Comparison of ENCODE assay signal across 12 cellular contexts in genomic region chr2:67399831-67400489, GRCh38. TPM values are rescaled to one million over a fixed set of nuclear protein-coding genes. Genes with fewer than 3 reads are reported as not detected.
DNase-seq lines count a peak whose midpoint lies in the region; ATAC-seq lines count a peak whose summit lies in the region.
"Had no signal": no experiment of that assay in that cellular context is flagged by ENCODE, and none has a peak within 500 bp of the region (broad histone marks: within the 10 kb centered on the region; RNA-seq: fewer than 3 reads in every experiment).

No MANE protein-coding gene starts in this region.

- H3K9me3 ChIP-seq in SJSA1 (replicated peaks), result no peaks in the 10 kb centered on the region
- H3K9me3 ChIP-seq in skeletal muscle satellite cell (replicated peaks; ENCODE audit: low read length), result no peaks in the 10 kb centered on the region
- H3K9me3 ChIP-seq: prostate gland, tibial nerve had no signal

- H3K4me2 ChIP-seq in skeletal muscle satellite cell (ENCODE audit: low read length), result peak overlapping the region; percentile 96

- peaks cover 17% of the 10 kb centered on the region for H3K4me1 Mint-ChIP-seq in activated naive CD8-positive, alpha-beta T cell treated with anti-CD3 and anti-CD28 coated beads, Interleukin-2, amount 50 U/mL, for 24 hours

- H3K27me3 Mint-ChIP-seq in activated naive CD8-positive, alpha-beta T cell treated with anti-CD3 and anti-CD28 coated beads, Interleukin-2, amount 50 U/mL, for 24 hours, result no peaks in the 10 kb centered on the region

- no peak overlapping the region for H3K4me3 Mint-ChIP-seq in activated naive CD8-positive, alpha-beta T cell treated with anti-CD3 and anti-CD28 coated beads, Interleukin-2, amount 50 U/mL, for 24 hours

- ATAC-seq in GM18873 (IDR thresholded peaks at IDR 0.05; ENCODE audit: low FRiP score, unreplicated experiment), result no peak
- no peak for ATAC-seq in activated naive CD8-positive, alpha-beta T cell treated with anti-CD3 and anti-CD28 coated beads, Interleukin-2, amount 50 U/mL, for 24 hours

- DNase-seq in HCEC 1CT (peak; percentile 67), SJSA1 (ENCODE audit: low read depth in 1 of 2, low spot score in 2 of 2) (peak in 1 of 2 experiments; percentile 72), epithelial cell of prostate (ENCODE audit: low read depth, low spot score) (no peak), D341Med (ENCODE audit: low spot score) (no peak)
- no peak for DNase-seq in activated naive CD8-positive, alpha-beta T cell treated with anti-CD3 and anti-CD28 coated beads, Interleukin-2, amount 50 U/mL, for 24 hours
- DNase-seq: H7, NCI-H748 treated with DMSO at 0.1 percent for 48 hours, T-helper 1 cell had no signal

- H3K36me3 ChIP-seq in SJSA1, result peaks cover 31% of the 10 kb centered on the region
- H3K36me3 ChIP-seq in skeletal muscle satellite cell (ENCODE audit: insufficient read depth, low read length), result peaks cover 27% of the 10 kb centered on the region
- H3K36me3 ChIP-seq: prostate gland had no signal

- peaks cover 29% of the 10 kb centered on the region for H3K36me3 Mint-ChIP-seq in activated naive CD8-positive, alpha-beta T cell treated with anti-CD3 and anti-CD28 coated beads, Interleukin-2, amount 50 U/mL, for 24 hours (ENCODE audit: low read depth)

- H3K9ac ChIP-seq in skeletal muscle satellite cell (ENCODE audit: low read depth, low read length), result peak overlapping the region; percentile 59

- H3K4me3 ChIP-seq in SJSA1 (no peak overlapping the region), skeletal muscle satellite cell (ENCODE audit: low read length) (peak overlapping the region; percentile 17)
- H3K4me3 ChIP-seq: prostate gland, tibial nerve had no signal

- H3K4me1 ChIP-seq in SJSA1 (replicated peaks), result peaks cover 35% of the 10 kb centered on the region
- peaks cover 43% of the 10 kb centered on the region for H3K4me1 ChIP-seq in skeletal muscle satellite cell (ENCODE audit: control insufficient read depth, insufficient read depth, low read length)
- H3K4me1 ChIP-seq: prostate gland had no signal

- no peaks in the 10 kb centered on the region for H3K27me3 ChIP-seq in SJSA1 (replicated peaks)
- H3K27me3 ChIP-seq in skeletal muscle satellite cell (ENCODE audit: control insufficient read depth, insufficient read depth, low read length), result no peaks in the 10 kb centered on the region
- H3K27me3 ChIP-seq: tibial nerve had no signal

- H3K9me3 Mint-ChIP-seq in activated naive CD8-positive, alpha-beta T cell treated with anti-CD3 and anti-CD28 coated beads, Interleukin-2, amount 50 U/mL, for 24 hours, result no peaks in the 10 kb centered on the region

- no peak overlapping the region for H3K27ac Mint-ChIP-seq in activated naive CD8-positive, alpha-beta T cell treated with anti-CD3 and anti-CD28 coated beads, Interleukin-2, amount 50 U/mL, for 24 hours

- H3K27ac ChIP-seq in SJSA1 (peak overlapping the region; percentile 80), epithelial cell of prostate (peak overlapping the region; percentile 93)
- H3K27ac ChIP-seq: prostate gland, tibial nerve had no signal

RNA-seq across cellular contexts. Expression of gene ETAA1, which starts 2.8 kb away (rescaled TPM):
- total RNA-seq in SJSA1 (2014; rRNA removed; shearing (Covaris generic)), result 25.8 and 30.8 TPM in 2 replicates
- 10.7 and 14.7 TPM in 2 replicates for total RNA-seq in skeletal muscle satellite cell (2012; rRNA removed)
